Comparison of ENCODE assay signal across 1 cellular context in the genomic region with DNA sequence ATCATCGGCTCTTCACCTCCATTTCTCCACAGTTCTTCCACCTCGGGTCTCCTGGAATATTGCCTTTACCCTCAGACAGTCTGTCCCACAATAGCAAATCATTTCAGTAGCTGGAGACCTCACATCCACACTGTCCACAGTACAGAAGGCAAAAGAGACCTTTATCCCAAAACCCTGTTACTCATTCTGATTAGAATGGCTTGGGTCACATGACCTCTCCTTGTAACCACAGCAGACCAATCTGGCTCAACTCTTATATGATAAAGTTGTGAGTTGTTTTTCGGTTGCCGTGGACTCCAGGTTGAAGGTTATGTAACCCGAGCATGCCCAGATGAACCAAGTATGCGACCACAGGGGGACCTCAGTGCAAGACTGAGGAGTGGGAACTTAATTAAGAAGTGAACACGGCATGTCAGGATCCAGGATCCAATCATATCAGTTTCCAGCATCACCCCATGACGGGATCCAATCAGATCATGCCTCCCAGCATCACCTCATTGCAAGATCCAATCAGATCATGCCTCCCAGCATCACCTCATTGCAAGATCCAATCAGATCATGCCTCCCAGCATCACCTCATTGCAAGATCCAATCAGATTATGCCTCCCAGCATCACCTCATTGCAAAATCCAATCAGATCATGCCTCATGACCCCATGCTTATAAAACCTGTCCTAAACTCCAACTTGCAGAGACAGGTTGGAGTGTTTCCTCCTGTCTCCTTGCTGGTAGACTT.
TF ChIP-seq lines count a peak whose summit lies in the region.

No MANE protein-coding gene starts in this region.

TF ChIP-seq in GM12878, 131 proteins besides CTCF, POLR2A, EP300 and RAD21 (continued from another document):
- no peak for TF ChIP-seq ZBTB4 (CRISPR knock-in tag; IDR thresholded peaks at IDR 0.05)
- no peak for TF ChIP-seq PAX5 (IDR thresholded peaks at IDR 0.05; ENCODE audit: borderline replicate concordance, low read depth, low read length)
- TF ChIP-seq RUNX3 (IDR thresholded peaks at IDR 0.05; ENCODE audit: low read length), result 0 out of 2 replicates have a peak, but pooled peaks have one; percentile 10
- TF ChIP-seq, protein P1, sequence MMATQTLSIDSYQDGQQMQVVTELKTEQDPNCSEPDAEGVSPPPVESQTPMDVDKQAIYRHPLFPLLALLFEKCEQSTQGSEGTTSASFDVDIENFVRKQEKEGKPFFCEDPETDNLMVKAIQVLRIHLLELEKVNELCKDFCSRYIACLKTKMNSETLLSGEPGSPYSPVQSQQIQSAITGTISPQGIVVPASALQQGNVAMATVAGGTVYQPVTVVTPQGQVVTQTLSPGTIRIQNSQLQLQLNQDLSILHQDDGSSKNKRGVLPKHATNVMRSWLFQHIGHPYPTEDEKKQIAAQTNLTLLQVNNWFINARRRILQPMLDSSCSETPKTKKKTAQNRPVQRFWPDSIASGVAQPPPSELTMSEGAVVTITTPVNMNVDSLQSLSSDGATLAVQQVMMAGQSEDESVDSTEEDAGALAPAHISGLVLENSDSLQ (IDR thresholded peaks at IDR 0.05), result no peak
- no peak for TF ChIP-seq ZNF24 (IDR thresholded peaks at IDR 0.05)
- no peak for TF ChIP-seq IRF3 (IDR thresholded peaks at IDR 0.05)
- TF ChIP-seq BCLAF1 (IDR thresholded peaks at IDR 0.05), result no peak
- TF ChIP-seq USF2 (IDR thresholded peaks at IDR 0.05; ENCODE audit: borderline replicate concordance, low read depth, low read length), result no peak
- TF ChIP-seq, protein P2, sequence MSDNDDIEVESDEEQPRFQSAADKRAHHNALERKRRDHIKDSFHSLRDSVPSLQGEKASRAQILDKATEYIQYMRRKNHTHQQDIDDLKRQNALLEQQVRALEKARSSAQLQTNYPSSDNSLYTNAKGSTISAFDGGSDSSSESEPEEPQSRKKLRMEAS (IDR thresholded peaks at IDR 0.05; ENCODE audit: low read depth, low read length), result no peak
- TF ChIP-seq ZSCAN29 (IDR thresholded peaks at IDR 0.05), result no peak
- no peak for TF ChIP-seq SIN3A (IDR thresholded peaks at IDR 0.05; ENCODE audit: low read depth, low read length)
- TF ChIP-seq, protein P3, sequence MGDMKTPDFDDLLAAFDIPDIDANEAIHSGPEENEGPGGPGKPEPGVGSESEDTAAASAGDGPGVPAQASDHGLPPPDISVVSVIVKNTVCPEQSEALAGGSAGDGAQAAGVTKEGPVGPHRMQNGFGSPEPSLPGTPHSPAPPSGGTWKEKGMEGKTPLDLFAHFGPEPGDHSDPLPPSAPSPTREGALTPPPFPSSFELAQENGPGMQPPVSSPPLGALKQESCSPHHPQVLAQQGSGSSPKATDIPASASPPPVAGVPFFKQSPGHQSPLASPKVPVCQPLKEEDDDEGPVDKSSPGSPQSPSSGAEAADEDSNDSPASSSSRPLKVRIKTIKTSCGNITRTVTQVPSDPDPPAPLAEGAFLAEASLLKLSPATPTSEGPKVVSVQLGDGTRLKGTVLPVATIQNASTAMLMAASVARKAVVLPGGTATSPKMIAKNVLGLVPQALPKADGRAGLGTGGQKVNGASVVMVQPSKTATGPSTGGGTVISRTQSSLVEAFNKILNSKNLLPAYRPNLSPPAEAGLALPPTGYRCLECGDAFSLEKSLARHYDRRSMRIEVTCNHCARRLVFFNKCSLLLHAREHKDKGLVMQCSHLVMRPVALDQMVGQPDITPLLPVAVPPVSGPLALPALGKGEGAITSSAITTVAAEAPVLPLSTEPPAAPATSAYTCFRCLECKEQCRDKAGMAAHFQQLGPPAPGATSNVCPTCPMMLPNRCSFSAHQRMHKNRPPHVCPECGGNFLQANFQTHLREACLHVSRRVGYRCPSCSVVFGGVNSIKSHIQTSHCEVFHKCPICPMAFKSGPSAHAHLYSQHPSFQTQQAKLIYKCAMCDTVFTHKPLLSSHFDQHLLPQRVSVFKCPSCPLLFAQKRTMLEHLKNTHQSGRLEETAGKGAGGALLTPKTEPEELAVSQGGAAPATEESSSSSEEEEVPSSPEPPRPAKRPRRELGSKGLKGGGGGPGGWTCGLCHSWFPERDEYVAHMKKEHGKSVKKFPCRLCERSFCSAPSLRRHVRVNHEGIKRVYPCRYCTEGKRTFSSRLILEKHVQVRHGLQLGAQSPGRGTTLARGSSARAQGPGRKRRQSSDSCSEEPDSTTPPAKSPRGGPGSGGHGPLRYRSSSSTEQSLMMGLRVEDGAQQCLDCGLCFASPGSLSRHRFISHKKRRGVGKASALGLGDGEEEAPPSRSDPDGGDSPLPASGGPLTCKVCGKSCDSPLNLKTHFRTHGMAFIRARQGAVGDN (IDR thresholded peaks at IDR 0.05), result no peak
